In the genomic region with DNA sequence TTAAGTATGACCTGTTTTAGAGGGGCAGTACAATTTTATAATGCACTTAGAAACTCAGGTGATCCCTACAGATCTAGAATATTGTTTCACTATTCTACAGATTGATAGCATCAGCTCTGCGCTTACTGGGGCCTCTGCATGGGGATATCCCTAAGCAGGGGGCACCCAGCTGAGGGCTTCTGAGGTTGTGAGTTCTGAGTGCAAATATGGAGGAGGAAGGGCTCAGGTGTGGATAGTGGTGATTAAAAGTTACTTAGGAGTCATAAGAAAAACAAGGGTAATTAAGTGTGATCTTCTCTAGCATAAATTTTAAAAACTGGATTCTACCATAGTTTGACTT, we compare ENCODE assay signal across 17 cellular contexts.
DNase-seq lines count a peak whose midpoint lies in the region; ATAC-seq and TF ChIP-seq lines count a peak whose summit lies in the region.
"Had no signal": no experiment of that assay in that cellular context is flagged by ENCODE, and none has a peak within 500 bp of the region (broad histone marks: within the 10 kb centered on the region; RNA-seq: fewer than 3 reads in every experiment).

No MANE protein-coding gene starts in this region.

- no peak overlapping the region for H3K4me3 ChIP-seq in SJSA1
- no peak overlapping the region for H3K4me3 ChIP-seq in left lung
- H3K4me3 ChIP-seq in lower leg skin (ENCODE audit: low read depth, poor library complexity, severe bottlenecking), result no peak overlapping the region
- H3K4me3 ChIP-seq: MG63, uterus had no signal

- intact Hi-C loops in left lung (cut with DNase I), result no loop called here
- intact Hi-C loops in lower leg skin (cut with DNase I; ENCODE audit: low total_unique reads), result no loop called here

- DNase-seq in SJSA1 (ENCODE audit: low read depth in 1 of 2, low spot score in 2 of 2), result no peak
- no peak for DNase-seq in left lung
- DNase-seq in activated CD8-positive, alpha-beta memory T cell treated with anti-CD3 and anti-CD28 coated beads, Interleukin-2, amount 50 U/mL, for 4 hours, result no peak
- no peak for DNase-seq in activated CD4-positive, alpha-beta T cell treated with anti-CD3 and anti-CD28 coated beads, Interleukin-2, amount 50 U/mL, for 48 hours
- DNase-seq in lower leg skin (ENCODE audit: low spot score in 2 of 2), result no peak
- DNase-seq: AML-193; anterior cingulate cortex; effector memory CD4-positive, alpha-beta T cell; hippocampal formation; MG63; midbrain; NCI-H526; T-helper 1 cell; uterus had no signal

- H3K27me3 ChIP-seq in SJSA1 (replicated peaks) (no peaks in the 10 kb centered on the region), left lung (no peaks in the 10 kb centered on the region)
- H3K27me3 ChIP-seq: MG63, uterus had no signal

- H3K36me3 ChIP-seq in SJSA1, result no peaks in the 10 kb centered on the region
- no peaks in the 10 kb centered on the region for H3K36me3 ChIP-seq in left lung
- H3K36me3 ChIP-seq: MG63, uterus had no signal

- ATAC-seq in GM18867 (IDR thresholded peaks at IDR 0.05; ENCODE audit: unreplicated experiment) (peak; percentile 37), GM21619 (IDR thresholded peaks at IDR 0.05; ENCODE audit: unreplicated experiment) (peak; percentile 39), HG03066 (IDR thresholded peaks at IDR 0.05; ENCODE audit: low read depth, unreplicated experiment) (peak; percentile 35), left lung (no peak)

- H3K9me3 ChIP-seq in SJSA1 (replicated peaks), result no peaks in the 10 kb centered on the region
- no peaks in the 10 kb centered on the region for H3K9me3 ChIP-seq in left lung
- H3K9me3 ChIP-seq: MG63, uterus had no signal

- peaks cover 31% of the 10 kb centered on the region for H3K4me1 ChIP-seq in SJSA1 (replicated peaks)
- no peaks in the 10 kb centered on the region for H3K4me1 ChIP-seq in left lung
- H3K4me1 ChIP-seq: uterus had no signal

- TF ChIP-seq POLR2A in lower leg skin (IDR thresholded peaks at IDR 0.05), result no peak

- peak overlapping the region; percentile 46 for H3K27ac ChIP-seq in SJSA1
- H3K27ac ChIP-seq in left lung, result no peak overlapping the region
- H3K27ac ChIP-seq: uterus had no signal

- 96% methylated on average over 1 of the region's 1 CpG for WGBS in lower leg skin, 2 donors

- TF ChIP-seq CTCF in left lung (IDR thresholded peaks at IDR 0.05) (no peak), lower leg skin (IDR thresholded peaks at IDR 0.05) (no peak)
